Comparison of ENCODE assay signal across 1 cellular context in the genomic region with DNA sequence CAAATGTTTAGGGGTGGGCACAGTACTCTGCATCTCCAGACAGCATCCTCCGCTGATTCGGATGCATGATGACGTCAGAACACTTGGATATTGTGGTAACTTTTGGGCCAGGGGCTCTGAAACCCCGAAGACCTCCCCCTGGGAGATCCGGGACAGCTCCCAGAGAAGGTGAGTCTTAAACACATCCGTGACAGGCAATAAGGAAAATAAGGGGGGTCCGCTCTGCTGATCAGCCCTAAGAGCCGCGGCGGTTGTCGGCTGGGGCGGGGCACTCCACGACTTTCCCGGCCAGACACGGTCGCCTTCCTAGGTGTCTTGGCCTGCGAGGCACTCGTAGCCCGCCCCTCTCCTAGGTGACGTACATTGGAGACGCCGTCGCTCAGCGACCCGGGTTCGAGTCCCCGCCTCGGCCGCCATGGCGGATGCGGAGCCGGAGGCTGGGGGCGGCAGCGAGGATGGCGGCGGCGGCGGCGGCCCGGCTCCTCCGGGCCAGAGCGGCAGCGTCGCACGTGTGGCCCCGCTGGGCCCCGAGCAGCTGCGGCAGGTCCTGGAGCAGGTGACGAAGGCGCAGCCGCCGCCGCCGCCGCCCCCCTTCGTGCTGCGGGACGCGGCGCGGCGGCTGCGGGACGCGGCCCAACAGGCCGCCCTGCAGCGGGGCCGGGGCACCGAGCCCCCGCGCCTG.
A peak's percentile ranks its signal among the peaks of the same experiment; 100 is the strongest.
TF ChIP-seq lines count a peak whose summit lies in the region.

TSS of gene ZNF839 (plus strand) at position 396 of the 682 bp plus-strand sequence. CDS start at position 416, 20 bp downstream.

TF ChIP-seq in H1, 55 proteins besides CTCF, POLR2A, EP300 and RAD21 (continued from another document):
- TF ChIP-seq PHF8 (conservative IDR thresholded peaks at IDR 0.05; ENCODE audit: low read depth, low read length) (peak; percentile 59; the same call in 1 of the 2 replicates), BCL11A (IDR thresholded peaks at IDR 0.05; ENCODE audit: low read depth in 2 of 2, low read length in 2 of 2) (no peak), SIN3A (conservative IDR thresholded peaks at IDR 0.05 in 1 of 2, IDR thresholded peaks at IDR 0.05 in 1 of 2; ENCODE audit: low read depth in 1 of 2, low read length in 2 of 2) (peak in 1 of 2 experiments; percentile 74; a peak in 2 of 4 replicates), BACH1 (IDR thresholded peaks at IDR 0.05; ENCODE audit: low read length) (no peak)
